In genomic region chr16:9099131-9099625, GRCh38 we compare ENCODE assay signal across 8 cellular contexts. TPM values are rescaled to one million over a fixed set of nuclear protein-coding genes. Genes with fewer than 3 reads are reported as not detected.
DNase-seq lines count a peak whose midpoint lies in the region; ATAC-seq and TF ChIP-seq lines count a peak whose summit lies in the region.

No MANE protein-coding gene starts in this region.

- H4K20me1 ChIP-seq in DOHH2 (ENCODE audit: control insufficient read depth, insufficient read depth, low read depth, low read length), result peaks cover 59% of the 10 kb centered on the region

- peak overlapping the region; percentile 31 for H3K27ac ChIP-seq in DOHH2 (ENCODE audit: low read depth, low read length)

- H3K4me3 Mint-ChIP-seq in activated CD8-positive, alpha-beta T cell treated with anti-CD3 and anti-CD28 coated beads, Interleukin-2, amount 10 ng/mL, durations not matched to agents 7 days and 5 days, result peak overlapping the region; percentile 57
- H3K4me3 Mint-ChIP-seq in memory B cell, result peak overlapping the region; percentile 68

- peaks cover 77% of the 10 kb centered on the region for H3K4me1 ChIP-seq in DOHH2 (ENCODE audit: control insufficient read depth, low read length)

- no peaks in the 10 kb centered on the region for H3K9me3 ChIP-seq in DOHH2 (ENCODE audit: control insufficient read depth, insufficient read depth, low read length)

- peak overlapping the region; percentile 56 for H3K4me2 ChIP-seq in DOHH2 (ENCODE audit: low read length)

- H3K79me2 ChIP-seq in DOHH2 (ENCODE audit: control insufficient read depth, low read length), result peaks cover 100% of the 10 kb centered on the region

- no peaks in the 10 kb centered on the region for H3K9me3 Mint-ChIP-seq in activated CD8-positive, alpha-beta T cell treated with anti-CD3 and anti-CD28 coated beads, Interleukin-2, amount 10 ng/mL, durations not matched to agents 7 days and 5 days (ENCODE audit: insufficient read depth)
- H3K9me3 Mint-ChIP-seq in memory B cell, result no peaks in the 10 kb centered on the region

- DNase-seq in activated CD8-positive, alpha-beta T cell treated with anti-CD3 and anti-CD28 coated beads, Interleukin-2, amount 10 ng/mL, durations not matched to agents 7 days and 5 days, result no peak
- DNase-seq in memory B cell (ENCODE audit: low spot score in 2 of 2) (no peak), G401 (ENCODE audit: low spot score) (no peak), NCI-H510A treated with DMSO at 0.1 percent for 48 hours (lab: John Stamatoyannopoulos, UW) (no peak), D341Med (ENCODE audit: low spot score) (no peak), amniotic stem cell (lab: John Stamatoyannopoulos, UW) (no peak)

- peaks cover 84% of the 10 kb centered on the region for H3K36me3 Mint-ChIP-seq in activated CD8-positive, alpha-beta T cell treated with anti-CD3 and anti-CD28 coated beads, Interleukin-2, amount 10 ng/mL, durations not matched to agents 7 days and 5 days (ENCODE audit: low read depth)
- peaks cover 37% of the 10 kb centered on the region for H3K36me3 Mint-ChIP-seq in memory B cell

- in situ Hi-C loops in G401 (cut with HindIII; ENCODE audit: low sequenced_read_pairs), result no loop called here

- CTCF ChIA-PET in activated CD8-positive, alpha-beta T cell treated with anti-CD3 and anti-CD28 coated beads, Interleukin-2, amount 10 ng/mL, durations not matched to agents 7 days and 5 days (lab: Charles Lee), result interaction anchor here (0.8 kb wide), 1 partner anchor 163 kb away, joined by 3 read pairs; no protein-coding TSS in a partner anchor

- H3F3A ChIP-seq in DOHH2 (ENCODE audit: control insufficient read depth, insufficient read depth), result 0 out of 2 replicates have a peak, but pooled peaks cover 2% of the 10 kb centered on the region

- H3K27ac Mint-ChIP-seq in activated CD8-positive, alpha-beta T cell treated with anti-CD3 and anti-CD28 coated beads, Interleukin-2, amount 10 ng/mL, durations not matched to agents 7 days and 5 days, result peak overlapping the region; percentile 69
- H3K27ac Mint-ChIP-seq in memory B cell, result peak overlapping the region; percentile 85

- peaks cover 94% of the 10 kb centered on the region for H3K36me3 ChIP-seq in DOHH2 (ENCODE audit: control insufficient read depth, low read length)

- H3K4me3 ChIP-seq in DOHH2 (ENCODE audit: low read length), result peak overlapping the region; percentile 21

- POLR2A ChIA-PET in activated CD8-positive, alpha-beta T cell treated with anti-CD3 and anti-CD28 coated beads, Interleukin-2, amount 10 ng/mL, durations not matched to agents 7 days and 5 days (lab: Charles Lee), result interaction anchor here (4.8 kb wide), 1 partner anchor 7 kb away, joined by 47 read pairs; the partner anchor contains the start of gene HAPSTR1

- H3K4me1 Mint-ChIP-seq in activated CD8-positive, alpha-beta T cell treated with anti-CD3 and anti-CD28 coated beads, Interleukin-2, amount 10 ng/mL, durations not matched to agents 7 days and 5 days (ENCODE audit: low read depth), result peaks cover 88% of the 10 kb centered on the region
- peaks cover 65% of the 10 kb centered on the region for H3K4me1 Mint-ChIP-seq in memory B cell

- no peaks in the 10 kb centered on the region for H3K27me3 ChIP-seq in DOHH2 (ENCODE audit: control insufficient read depth, low read length)

- H3K9me2 ChIP-seq in DOHH2 (replicated peaks; ENCODE audit: control insufficient read depth, low read length), result no peaks in the 10 kb centered on the region

- TF ChIP-seq CTCF in DOHH2 (IDR thresholded peaks at IDR 0.05; ENCODE audit: low read depth, low read length, poor library complexity, severe bottlenecking), result no peak

- ATAC-seq in HG02678 (IDR thresholded peaks at IDR 0.05; ENCODE audit: unreplicated experiment) (peak; percentile 52), memory B cell (ENCODE audit: low read depth) (peak; percentile 38)
- ATAC-seq in activated CD8-positive, alpha-beta T cell treated with anti-CD3 and anti-CD28 coated beads, Interleukin-2, amount 10 ng/mL, durations not matched to agents 7 days and 5 days, result peak; percentile 11

- H3K27me3 Mint-ChIP-seq in activated CD8-positive, alpha-beta T cell treated with anti-CD3 and anti-CD28 coated beads, Interleukin-2, amount 10 ng/mL, durations not matched to agents 7 days and 5 days (ENCODE audit: low read depth), result no peaks in the 10 kb centered on the region
- H3K27me3 Mint-ChIP-seq in memory B cell, result no peaks in the 10 kb centered on the region

RNA-seq across cellular contexts. Expression of gene HAPSTR1, which starts 7.7 kb away (rescaled TPM):
- 10 to 100 TPM; 55.8 to 60.4 TPM for total RNA-seq in activated CD8-positive, alpha-beta T cell treated with anti-CD3 and anti-CD28 coated beads, Interleukin-2, amount 10 ng/mL, durations not matched to agents 7 days and 5 days
- 36.7 and 56.3 TPM in 2 replicates for total RNA-seq in G401 (2014; rRNA removed; shearing (Covaris generic))
